Comparison of ENCODE assay signal across 2 cellular contexts in the genomic region with DNA sequence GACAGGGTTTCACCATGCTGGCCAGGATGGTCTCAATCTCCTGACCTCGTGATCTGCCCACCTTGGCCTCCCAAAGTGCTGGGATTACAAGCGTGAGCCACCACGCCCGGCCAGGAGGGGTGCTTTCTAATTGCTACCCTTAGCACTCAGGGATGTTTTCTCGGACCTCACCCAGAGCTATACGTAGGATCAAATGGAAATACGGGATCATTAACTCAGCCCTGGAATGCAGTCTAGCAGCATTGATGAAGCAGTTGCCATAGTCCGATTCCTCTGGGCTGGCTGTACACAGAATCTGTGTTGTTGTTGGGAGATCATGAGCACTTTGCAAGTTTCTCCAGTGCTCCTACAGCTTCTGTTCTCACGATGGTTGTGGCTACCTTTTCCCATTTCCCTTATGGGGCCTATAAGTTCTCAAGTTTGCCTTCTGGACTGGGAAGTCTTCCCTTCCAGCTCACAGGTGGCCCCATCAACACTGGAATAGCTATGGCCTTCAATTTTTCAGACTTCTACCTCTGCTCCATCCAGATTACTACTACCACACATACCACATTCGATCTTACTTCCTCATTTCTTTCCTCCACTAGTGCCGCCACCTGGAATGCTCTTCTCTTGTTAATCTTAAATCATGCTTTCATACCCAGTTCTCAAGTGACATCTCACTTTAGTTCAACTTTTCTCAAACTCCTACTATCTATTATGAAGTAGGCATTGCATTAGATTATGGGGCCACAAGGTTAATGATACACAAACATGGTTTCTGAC.
TF ChIP-seq lines count a peak whose summit lies in the region.

No MANE protein-coding gene starts in this region.

TF ChIP-seq in GM23338, 12 proteins besides CTCF, POLR2A, EP300 and RAD21:
- TF ChIP-seq ZNF114 (CRISPR knock-in tag; IDR thresholded peaks at IDR 0.05): no peak
- no peak for TF ChIP-seq ZNF331 (CRISPR knock-in tag; IDR thresholded peaks at IDR 0.05; ENCODE audit: low read depth)
- TF ChIP-seq NANOG (IDR thresholded peaks at IDR 0.05; ENCODE audit: borderline replicate concordance): no peak
- no peak for TF ChIP-seq EZH2phosphoT487 (IDR thresholded peaks at IDR 0.05; ENCODE audit: unreplicated experiment)
- TF ChIP-seq, protein P1, sequence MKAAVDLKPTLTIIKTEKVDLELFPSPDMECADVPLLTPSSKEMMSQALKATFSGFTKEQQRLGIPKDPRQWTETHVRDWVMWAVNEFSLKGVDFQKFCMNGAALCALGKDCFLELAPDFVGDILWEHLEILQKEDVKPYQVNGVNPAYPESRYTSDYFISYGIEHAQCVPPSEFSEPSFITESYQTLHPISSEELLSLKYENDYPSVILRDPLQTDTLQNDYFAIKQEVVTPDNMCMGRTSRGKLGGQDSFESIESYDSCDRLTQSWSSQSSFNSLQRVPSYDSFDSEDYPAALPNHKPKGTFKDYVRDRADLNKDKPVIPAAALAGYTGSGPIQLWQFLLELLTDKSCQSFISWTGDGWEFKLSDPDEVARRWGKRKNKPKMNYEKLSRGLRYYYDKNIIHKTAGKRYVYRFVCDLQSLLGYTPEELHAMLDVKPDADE (IDR thresholded peaks at IDR 0.05): no peak
- TF ChIP-seq, protein P2, sequence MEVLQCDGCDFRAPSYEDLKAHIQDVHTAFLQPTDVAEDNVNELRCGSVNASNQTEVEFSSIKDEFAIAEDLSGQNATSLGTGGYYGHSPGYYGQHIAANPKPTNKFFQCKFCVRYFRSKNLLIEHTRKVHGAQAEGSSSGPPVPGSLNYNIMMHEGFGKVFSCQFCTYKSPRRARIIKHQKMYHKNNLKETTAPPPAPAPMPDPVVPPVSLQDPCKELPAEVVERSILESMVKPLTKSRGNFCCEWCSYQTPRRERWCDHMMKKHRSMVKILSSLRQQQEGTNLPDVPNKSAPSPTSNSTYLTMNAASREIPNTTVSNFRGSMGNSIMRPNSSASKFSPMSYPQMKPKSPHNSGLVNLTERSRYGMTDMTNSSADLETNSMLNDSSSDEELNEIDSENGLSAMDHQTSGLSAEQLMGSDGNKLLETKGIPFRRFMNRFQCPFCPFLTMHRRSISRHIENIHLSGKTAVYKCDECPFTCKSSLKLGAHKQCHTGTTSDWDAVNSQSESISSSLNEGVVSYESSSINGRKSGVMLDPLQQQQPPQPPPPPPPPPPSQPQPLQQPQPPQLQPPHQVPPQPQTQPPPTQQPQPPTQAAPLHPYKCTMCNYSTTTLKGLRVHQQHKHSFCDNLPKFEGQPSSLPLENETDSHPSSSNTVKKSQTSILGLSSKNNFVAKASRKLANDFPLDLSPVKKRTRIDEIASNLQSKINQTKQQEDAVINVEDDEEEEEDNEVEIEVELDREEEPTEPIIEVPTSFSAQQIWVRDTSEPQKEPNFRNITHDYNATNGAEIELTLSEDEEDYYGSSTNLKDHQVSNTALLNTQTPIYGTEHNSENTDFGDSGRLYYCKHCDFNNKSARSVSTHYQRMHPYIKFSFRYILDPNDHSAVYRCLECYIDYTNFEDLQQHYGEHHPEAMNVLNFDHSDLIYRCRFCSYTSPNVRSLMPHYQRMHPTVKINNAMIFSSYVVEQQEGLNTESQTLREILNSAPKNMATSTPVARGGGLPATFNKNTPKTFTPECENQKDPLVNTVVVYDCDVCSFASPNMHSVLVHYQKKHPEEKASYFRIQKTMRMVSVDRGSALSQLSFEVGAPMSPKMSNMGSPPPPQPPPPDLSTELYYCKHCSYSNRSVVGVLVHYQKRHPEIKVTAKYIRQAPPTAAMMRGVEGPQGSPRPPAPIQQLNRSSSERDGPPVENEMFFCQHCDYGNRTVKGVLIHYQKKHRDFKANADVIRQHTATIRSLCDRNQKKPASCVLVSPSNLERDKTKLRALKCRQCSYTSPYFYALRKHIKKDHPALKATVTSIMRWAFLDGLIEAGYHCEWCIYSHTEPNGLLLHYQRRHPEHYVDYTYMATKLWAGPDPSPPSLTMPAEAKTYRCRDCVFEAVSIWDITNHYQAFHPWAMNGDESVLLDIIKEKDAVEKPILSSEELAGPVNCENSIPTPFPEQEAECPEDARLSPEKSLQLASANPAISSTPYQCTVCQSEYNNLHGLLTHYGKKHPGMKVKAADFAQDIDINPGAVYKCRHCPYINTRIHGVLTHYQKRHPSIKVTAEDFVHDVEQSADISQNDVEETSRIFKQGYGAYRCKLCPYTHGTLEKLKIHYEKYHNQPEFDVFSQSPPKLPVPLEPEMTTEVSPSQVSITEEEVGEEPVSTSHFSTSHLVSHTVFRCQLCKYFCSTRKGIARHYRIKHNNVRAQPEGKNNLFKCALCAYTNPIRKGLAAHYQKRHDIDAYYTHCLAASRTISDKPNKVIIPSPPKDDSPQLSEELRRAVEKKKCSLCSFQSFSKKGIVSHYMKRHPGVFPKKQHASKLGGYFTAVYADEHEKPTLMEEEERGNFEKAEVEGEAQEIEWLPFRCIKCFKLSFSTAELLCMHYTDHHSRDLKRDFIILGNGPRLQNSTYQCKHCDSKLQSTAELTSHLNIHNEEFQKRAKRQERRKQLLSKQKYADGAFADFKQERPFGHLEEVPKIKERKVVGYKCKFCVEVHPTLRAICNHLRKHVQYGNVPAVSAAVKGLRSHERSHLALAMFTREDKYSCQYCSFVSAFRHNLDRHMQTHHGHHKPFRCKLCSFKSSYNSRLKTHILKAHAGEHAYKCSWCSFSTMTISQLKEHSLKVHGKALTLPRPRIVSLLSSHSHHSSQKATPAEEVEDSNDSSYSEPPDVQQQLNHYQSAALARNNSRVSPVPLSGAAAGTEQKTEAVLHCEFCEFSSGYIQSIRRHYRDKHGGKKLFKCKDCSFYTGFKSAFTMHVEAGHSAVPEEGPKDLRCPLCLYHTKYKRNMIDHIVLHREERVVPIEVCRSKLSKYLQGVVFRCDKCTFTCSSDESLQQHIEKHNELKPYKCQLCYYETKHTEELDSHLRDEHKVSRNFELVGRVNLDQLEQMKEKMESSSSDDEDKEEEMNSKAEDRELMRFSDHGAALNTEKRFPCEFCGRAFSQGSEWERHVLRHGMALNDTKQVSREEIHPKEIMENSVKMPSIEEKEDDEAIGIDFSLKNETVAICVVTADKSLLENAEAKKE (CRISPR knock-in tag; IDR thresholded peaks at IDR 0.05): no peak
- TF ChIP-seq CREB1 (CRISPR knock-in tag; IDR thresholded peaks at IDR 0.05; ENCODE audit: low read depth): no peak
- TF ChIP-seq EZH2 (IDR thresholded peaks at IDR 0.05; ENCODE audit: low read depth, unreplicated experiment): no peak

TF ChIP-seq in H1, 55 proteins besides CTCF, POLR2A, EP300 and RAD21:
- no peak for TF ChIP-seq SUZ12 (IDR thresholded peaks at IDR 0.05; ENCODE audit: low read length)
